8 cellular contexts compared by ENCODE assay signal in the genomic region with DNA sequence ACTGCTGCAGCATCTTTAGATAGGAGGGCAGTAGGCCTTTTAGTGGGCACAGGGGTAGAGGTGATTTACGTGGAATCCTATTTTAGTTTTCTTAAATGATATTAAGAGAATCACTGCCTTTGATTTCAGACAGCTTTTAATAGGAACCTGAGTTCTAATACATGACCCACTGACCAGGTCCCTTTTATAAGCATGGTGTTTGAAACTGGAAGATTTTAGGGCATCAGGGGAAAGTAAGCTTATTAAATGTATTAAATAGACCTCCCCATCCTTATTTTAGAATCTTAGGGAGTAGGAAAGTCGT. TPM values are rescaled to one million over a fixed set of nuclear protein-coding genes. Genes with fewer than 3 reads are reported as not detected.
DNase-seq lines count a peak whose midpoint lies in the region; ATAC-seq and TF ChIP-seq lines count a peak whose summit lies in the region.

No MANE protein-coding gene starts in this region.

- whole genome bisulfite sequencing in H9 (ENCODE audit: extremely low coverage, insufficient read length, low lambda C conversion rate): no CpG with 5 or more reads among the region's 2 CpGs
- WGBS in hepatocyte (ENCODE audit: low lambda C conversion rate, missing lambda C conversion rate): 2% methylated on average over 2 of the region's 2 CpGs

- H2BK120ac ChIP-seq in H9 (ENCODE audit: low read depth, low read length, poor library complexity, severe bottlenecking): no peak overlapping the region

- no peak overlapping the region for H3K14ac ChIP-seq in H9 (ENCODE audit: insufficient read depth, low read length)

- no peak overlapping the region for H4K5ac ChIP-seq in H9 (ENCODE audit: insufficient read length, low read depth, low read length)

- TF ChIP-seq CTCF in H9 (conservative IDR thresholded peaks at IDR 0.05): no peak
- TF ChIP-seq CTCF in hepatocyte (IDR thresholded peaks at IDR 0.05; ENCODE audit: poor library complexity): no peak

- POLR2A ChIA-PET in activated CD4-positive, alpha-beta memory T cell treated with anti-CD3 and anti-CD28 coated beads, Interleukin-2, amount 10 ng/mL, durations not matched to agents 7 days and 5 days (lab: Charles Lee): interaction anchor here (1.0 to 5.6 kb wide), 22 partner anchors 10 to 170 kb away, joined by 3 to 132 read pairs (median 6); a partner anchor contains a TSS

- no peaks in the 10 kb centered on the region for H3K36me3 ChIP-seq in hepatocyte (replicated peaks; ENCODE audit: insufficient read depth, low read depth)

- H3K4me1 ChIP-seq in H9 (ENCODE audit: insufficient read depth, low read length) (peaks cover 5% of the 10 kb centered on the region), hepatocyte (ENCODE audit: insufficient read depth) (peaks cover 21% of the 10 kb centered on the region)

- no peak overlapping the region for H2BK12ac ChIP-seq in H9 (ENCODE audit: insufficient read length, low read depth, low read length)

- H3K27ac Mint-ChIP-seq in H9: peak overlapping the region in 2 of 3 experiments; percentile 85 to 94; a peak in 3 of 7 replicates
- H3K27ac Mint-ChIP-seq in activated CD4-positive, alpha-beta memory T cell treated with anti-CD3 and anti-CD28 coated beads, Interleukin-2, amount 10 ng/mL, durations not matched to agents 7 days and 5 days: peak overlapping the region; percentile 86

- no peak overlapping the region for H4K8ac ChIP-seq in H9 (replicated peaks; ENCODE audit: insufficient read length, low read depth, low read length)

- no peak overlapping the region for H3K4ac ChIP-seq in H9 (ENCODE audit: low read depth, low read length)

- H3K9me3 ChIP-seq in H9 (ENCODE audit: control insufficient read depth, low read depth, low read length): no peaks in the 10 kb centered on the region
- no peaks in the 10 kb centered on the region for H3K9me3 ChIP-seq in hepatocyte (ENCODE audit: low read depth)

- H2AK5ac ChIP-seq in H9 (ENCODE audit: insufficient read length, low read length): no peak overlapping the region

- H4K91ac ChIP-seq in H9 (ENCODE audit: insufficient read length, low read depth, low read length): no peak overlapping the region

- peak overlapping the region; percentile 98 for H3K4me3 ChIP-seq in hepatocyte
- H3K4me3 ChIP-seq in skin epidermis: peak overlapping the region; percentile 77 to 98 (median 94)

- H4K20me1 ChIP-seq in H9 (ENCODE audit: control insufficient read depth, insufficient read depth, insufficient read length) (no peaks in the 10 kb centered on the region), hepatocyte (ENCODE audit: insufficient read depth, poor library complexity, severe bottlenecking) (peaks cover 47% of the 10 kb centered on the region)

- H3K79me1 ChIP-seq in H9 (ENCODE audit: insufficient read depth, low read depth, low read length, poor library complexity, severe bottlenecking): peaks cover 9% of the 10 kb centered on the region

- no peak overlapping the region for H3K18ac ChIP-seq in H9 (ENCODE audit: insufficient read length, low read depth, low read length)

- H2AFZ ChIP-seq in H9 (ENCODE audit: low read length) (no peak overlapping the region), hepatocyte (no peak overlapping the region)

- CTCF ChIA-PET in activated CD4-positive, alpha-beta memory T cell treated with anti-CD3 and anti-CD28 coated beads, Interleukin-2, amount 10 ng/mL, durations not matched to agents 7 days and 5 days (lab: Charles Lee): interaction anchor here (0.7 to 4.1 kb wide), 10 partner anchors 9 to 95 kb away, joined by 3 to 75 read pairs (median 6); a partner anchor contains a TSS

- H3K9ac ChIP-seq in H9 (ENCODE audit: extremely low read depth, insufficient read length, low read length): no peak overlapping the region

- H3K9me2 ChIP-seq in hepatocyte (replicated peaks; ENCODE audit: insufficient read depth): no peaks in the 10 kb centered on the region

- H2BK5ac ChIP-seq in H9 (ENCODE audit: insufficient read length, low read length): no peak overlapping the region

- H3K27me3 Mint-ChIP-seq in H9 (ENCODE audit: low read depth): no peaks in the 10 kb centered on the region
- no peaks in the 10 kb centered on the region for H3K27me3 Mint-ChIP-seq in activated CD4-positive, alpha-beta memory T cell treated with anti-CD3 and anti-CD28 coated beads, Interleukin-2, amount 10 ng/mL, durations not matched to agents 7 days and 5 days

- H3T11ph ChIP-seq in H9 (ENCODE audit: low read length): no peak overlapping the region

- H3K4me2 ChIP-seq in H9 (ENCODE audit: insufficient read depth, insufficient read length, low read length): peak overlapping the region; percentile 69
- H3K4me2 ChIP-seq in hepatocyte: peak overlapping the region; percentile 94

- peaks cover 19 to 50% (median 49%) of the 10 kb centered on the region in 3 experiments for H3K36me3 Mint-ChIP-seq in H9 (ENCODE audit: insufficient read depth in 1 of 3, low read depth in 3 of 3)
- peaks cover 43% of the 10 kb centered on the region for H3K36me3 Mint-ChIP-seq in activated CD4-positive, alpha-beta memory T cell treated with anti-CD3 and anti-CD28 coated beads, Interleukin-2, amount 10 ng/mL, durations not matched to agents 7 days and 5 days (ENCODE audit: low read depth)

- H3K23me2 ChIP-seq in H9 (ENCODE audit: insufficient read length, low read depth, low read length, poor library complexity, severe bottlenecking): peaks cover 19% of the 10 kb centered on the region

- DNase-seq in H9 (no peak), hepatocyte (ENCODE audit: low spot score) (no peak)
- no peak for DNase-seq in activated CD4-positive, alpha-beta memory T cell treated with anti-CD3 and anti-CD28 coated beads, Interleukin-2, amount 10 ng/mL, durations not matched to agents 7 days and 5 days

- no peaks in the 10 kb centered on the region; a peak in 2 of 5 replicates for H3K9me3 Mint-ChIP-seq in H9
- H3K9me3 Mint-ChIP-seq in activated CD4-positive, alpha-beta memory T cell treated with anti-CD3 and anti-CD28 coated beads, Interleukin-2, amount 10 ng/mL, durations not matched to agents 7 days and 5 days: no peaks in the 10 kb centered on the region

- H2BK20ac ChIP-seq in H9 (ENCODE audit: low read depth, low read length, poor library complexity, severe bottlenecking): no peak overlapping the region

- H3K27me3 ChIP-seq in H9 (ENCODE audit: insufficient read depth, low read length) (no peaks in the 10 kb centered on the region), hepatocyte (no peaks in the 10 kb centered on the region)

- H3K56ac ChIP-seq in H9 (ENCODE audit: insufficient read length, low read depth, low read length): no peak overlapping the region

- H3K4me1 Mint-ChIP-seq in H9: peaks cover 16 to 25% of the 10 kb centered on the region in 2 experiments
- H3K4me1 Mint-ChIP-seq in activated CD4-positive, alpha-beta memory T cell treated with anti-CD3 and anti-CD28 coated beads, Interleukin-2, amount 10 ng/mL, durations not matched to agents 7 days and 5 days: peaks cover 39% of the 10 kb centered on the region

- H3K23ac ChIP-seq in H9 (ENCODE audit: insufficient read length, low read depth, low read length): no peak overlapping the region

- H3K27ac ChIP-seq in H9 (ENCODE audit: insufficient read length, low read depth, low read length) (no peak overlapping the region), hepatocyte (peak overlapping the region; percentile 41), skin epidermis (peak overlapping the region in 20 of 21 experiments; percentile 31 to 100 (median 98))

- no peak overlapping the region for H2BK15ac ChIP-seq in H9 (ENCODE audit: low read depth, low read length)

- ATAC-seq in GM18517 (IDR thresholded peaks at IDR 0.05; ENCODE audit: unreplicated experiment): no peak
- no peak for ATAC-seq in activated CD4-positive, CD25-positive, alpha-beta regulatory T cell treated with anti-CD3 and anti-CD28 coated beads, Interleukin-2, amount 50 U/mL, for 24 hours
- no peak for ATAC-seq in HG02981 (IDR thresholded peaks at IDR 0.05; ENCODE audit: unreplicated experiment)
- ATAC-seq in GM21367 (IDR thresholded peaks at IDR 0.05; ENCODE audit: unreplicated experiment): no peak

- peaks cover 18% of the 10 kb centered on the region; the same call in 1 of the 2 replicates for H3K79me2 ChIP-seq in H9 (ENCODE audit: insufficient read depth, low read length)
- H3K79me2 ChIP-seq in hepatocyte: peaks cover 88% of the 10 kb centered on the region

- peak overlapping the region; percentile 92 to 97 for H3K4me3 Mint-ChIP-seq in H9
- peak overlapping the region; percentile 96 for H3K4me3 Mint-ChIP-seq in activated CD4-positive, alpha-beta memory T cell treated with anti-CD3 and anti-CD28 coated beads, Interleukin-2, amount 10 ng/mL, durations not matched to agents 7 days and 5 days

RNA-seq across cellular contexts. Expression of a gene that starts 2.0 kb away (rescaled TPM):
- total RNA-seq in H9 (2021) (101 and 105 TPM in 2 replicates), hepatocyte (71.9 and 81.6 TPM in 2 replicates)
- 100 to 1,000 TPM; 102 to 103 TPM for total RNA-seq in activated CD4-positive, alpha-beta memory T cell treated with anti-CD3 and anti-CD28 coated beads, Interleukin-2, amount 10 ng/mL, durations not matched to agents 7 days and 5 days
- 26.7 and 31.4 TPM in 2 replicates for polyA plus RNA-seq in hepatocyte

RNA-seq across cellular contexts. Expression of a gene that starts 16.6 kb away (rescaled TPM):
- 123 and 137 TPM in 2 replicates for total RNA-seq in H9 (2021)
- 10 to 100 TPM; 84.5 to 89.1 TPM for total RNA-seq in activated CD4-positive, alpha-beta memory T cell treated with anti-CD3 and anti-CD28 coated beads, Interleukin-2, amount 10 ng/mL, durations not matched to agents 7 days and 5 days
- total RNA-seq in hepatocyte: 26.7 and 30.2 TPM in 2 replicates
- polyA plus RNA-seq in hepatocyte: 33.0 and 37.5 TPM in 2 replicates

RNA-seq across cellular contexts. Expression of a gene that starts 23.4 kb away (rescaled TPM):
- 8.6 and 8.7 TPM in 2 replicates for total RNA-seq in H9 (2021)
- total RNA-seq in activated CD4-positive, alpha-beta memory T cell treated with anti-CD3 and anti-CD28 coated beads, Interleukin-2, amount 10 ng/mL, durations not matched to agents 7 days and 5 days: 1 to 10 TPM; 5.2 to 5.9 TPM
- 2.3 and 3.0 TPM in 2 replicates for total RNA-seq in hepatocyte
- 6.9 and 7.1 TPM in 2 replicates for polyA plus RNA-seq in hepatocyte

RNA-seq across cellular contexts. Expression of a gene that starts 53.5 kb away (rescaled TPM):
- total RNA-seq in H9 (2021) (23.6 and 24.8 TPM in 2 replicates), hepatocyte (4.0 and 4.9 TPM in 2 replicates)
- total RNA-seq in activated CD4-positive, alpha-beta memory T cell treated with anti-CD3 and anti-CD28 coated beads, Interleukin-2, amount 10 ng/mL, durations not matched to agents 7 days and 5 days: 1 to 10 TPM; 4.7 to 6.0 TPM
- 4.2 and 6.0 TPM in 2 replicates for polyA plus RNA-seq in hepatocyte
